21 cellular contexts compared by ENCODE assay signal in the genomic region with DNA sequence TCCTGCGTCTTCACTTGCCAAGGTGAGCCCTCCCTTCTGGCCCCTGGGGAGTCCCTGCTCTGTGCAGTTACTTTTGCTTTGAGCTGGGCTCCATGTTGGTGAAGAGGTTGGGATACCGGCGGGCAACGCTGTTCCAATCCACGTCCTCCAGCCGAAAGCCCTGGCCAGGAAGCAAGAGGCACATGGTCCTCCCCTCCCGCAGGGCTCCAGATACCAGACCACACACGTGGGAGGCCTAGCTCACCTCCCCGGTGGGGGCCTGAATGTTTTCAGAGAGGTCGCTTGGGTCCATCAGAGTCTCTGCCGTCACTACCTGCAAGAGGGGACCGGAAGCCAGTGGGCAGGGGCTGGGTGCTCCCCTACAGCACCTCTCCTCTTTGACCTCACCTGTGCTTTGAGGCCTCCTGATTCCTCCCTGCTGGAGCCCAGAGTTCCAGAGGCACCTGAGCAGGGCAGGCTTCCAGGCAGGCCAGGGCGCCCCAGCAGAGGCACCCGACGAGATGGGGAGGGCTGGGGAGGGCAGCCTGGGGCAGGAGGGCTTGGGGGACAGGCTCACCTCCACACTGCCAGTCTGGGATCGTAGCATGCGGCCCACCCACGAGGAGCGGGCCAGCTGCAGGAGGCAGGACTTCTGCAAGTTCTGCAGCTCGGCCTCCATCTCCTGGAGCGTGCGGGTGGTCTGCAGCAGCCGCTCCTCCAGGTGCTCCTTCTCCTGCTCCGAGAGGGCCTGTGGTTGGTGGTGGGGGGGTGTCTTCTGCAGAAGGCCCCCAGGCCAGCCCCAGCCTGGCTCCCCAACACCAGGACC. TPM values are rescaled to one million over a fixed set of nuclear protein-coding genes. Genes with fewer than 3 reads are reported as not detected.
DNase-seq lines count a peak whose midpoint lies in the region; FAIRE-seq and TF ChIP-seq lines count a peak whose summit lies in the region.
"Had no signal": no experiment of that assay in that cellular context is flagged by ENCODE, and none has a peak within 500 bp of the region (broad histone marks: within the 10 kb centered on the region; RNA-seq: fewer than 3 reads in every experiment).

No MANE protein-coding gene starts in this region.

- H4K91ac ChIP-seq in H1 (replicated peaks; ENCODE audit: insufficient read length, low read length) = no peak overlapping the region

- H2AK5ac ChIP-seq in H1 (ENCODE audit: low read depth, low read length) = peak overlapping the region; percentile 56; the same call in 1 of the 2 replicates

- no peak overlapping the region for H2AFZ ChIP-seq in H1 (ENCODE audit: low read length)

- peaks cover 19% of the 10 kb centered on the region; the same call in 1 of the 2 replicates for H3K23me2 ChIP-seq in H1 (ENCODE audit: low read depth, low read length)

- POLR2A ChIA-PET in HEK293 (lab: Yijun Ruan, JAX) (interaction anchor here (1.4 kb wide), 1 partner anchor 9 kb away, joined by 3 read pairs; no protein-coding TSS in a partner anchor), H1 (lab: Charles Lee; ENCODE audit: partially characterized antibody) (interaction anchor here (0.9 to 2.1 kb wide), 7 partner anchors 9 to 58 kb away, joined by 4 to 13 read pairs (median 5); a partner anchor contains a TSS)

- no peaks in the 10 kb centered on the region for H3K9me3 ChIP-seq in BLaER1
- no peaks in the 10 kb centered on the region for H3K9me3 ChIP-seq in HEK293 (ENCODE audit: control insufficient read depth, insufficient read depth, low read depth, low read length)
- no peaks in the 10 kb centered on the region for H3K9me3 ChIP-seq in H1 (ENCODE audit: insufficient read depth in 2 of 2, low read depth in 1 of 2, low read length in 1 of 2)
- H3K9me3 ChIP-seq: heart right ventricle, left lung, psoas muscle, tibial artery had no signal

- WGBS in H1 (ENCODE audit: extremely low coverage in 1 of 2, insufficient coverage in 1 of 2, insufficient read length in 1 of 2, insufficient replicate concordance in 2 of 2, low coverage in 1 of 2, low lambda C conversion rate in 2 of 2, missing lambda C conversion rate in 1 of 2), 2 experiments = 94% methylated on average over 20 of the region's 24 CpGs; no CpG with 5 or more reads in 1 of the 2 experiments

- no peak overlapping the region for H4K5ac ChIP-seq in H1 (ENCODE audit: insufficient read length, low read depth, low read length)

- no peak overlapping the region for H4K8ac ChIP-seq in H1 (ENCODE audit: extremely low read depth, insufficient read depth, low read length)

- CTCF ChIA-PET in HEK293 (lab: Yijun Ruan, JAX) (interaction anchor here (0.6 to 1.1 kb wide), 2 partner anchors 8 to 36 kb away, joined by 3 read pairs; no protein-coding TSS in a partner anchor), H1 (lab: Charles Lee; ENCODE audit: partially characterized antibody) (interaction anchor here (0.9 to 3.8 kb wide), 5 partner anchors 8 to 168 kb away, joined by 3 to 21 read pairs (median 3); no protein-coding TSS in a partner anchor)

- no peak overlapping the region for H3K14ac ChIP-seq in H1 (ENCODE audit: insufficient read length)

- H3K9ac ChIP-seq in BLaER1 (no peak overlapping the region), H1 (replicated peaks in 1 of 4; ENCODE audit: extremely low read depth in 1 of 4, low read depth in 3 of 4, low read length in 3 of 4) (no peak overlapping the region)
- H3K9ac ChIP-seq: KMS-11 had no signal

- H3K79me1 ChIP-seq in H1 (ENCODE audit: low read depth, low read length) = peaks cover 8% of the 10 kb centered on the region

- no peak overlapping the region for H3K18ac ChIP-seq in H1 (ENCODE audit: extremely low read depth, low read length)

- no peak overlapping the region for H2BK5ac ChIP-seq in H1 (ENCODE audit: low read depth, low read length)

- H3K4me1 ChIP-seq in BLaER1 (peaks cover 65% of the 10 kb centered on the region), HEK293 (ENCODE audit: control insufficient read depth, insufficient read depth, low read length) (no peaks in the 10 kb centered on the region), H1 (replicated peaks in 1 of 4; ENCODE audit: control insufficient read depth in 3 of 4, insufficient read depth in 4 of 4, low read length in 3 of 4) (peaks cover 0 to 37% (median 12%) of the 10 kb centered on the region in 4 experiments; a peak in 6 of 7 replicates)

- TF ChIP-seq POLR2A in H1 (IDR thresholded peaks at IDR 0.05; ENCODE audit: control extremely low read depth in 1 of 2, low read depth in 2 of 2, low read length in 2 of 2) = no peak

- H3K4me3 ChIP-seq in BLaER1 (0 out of 2 replicates have a peak overlapping the region, but pooled peaks have one; percentile 65), HEK293 (ENCODE audit: low read depth, low read length) (no peak overlapping the region), H1 (ENCODE audit: extremely low read depth in 1 of 4, insufficient read depth in 2 of 4, low read depth in 3 of 4, low read length in 4 of 4) (no peak overlapping the region)
- H3K4me3 ChIP-seq: heart right ventricle, left lung, psoas muscle, tibial artery had no signal

- DNase-seq in H1 (ENCODE audit: low read depth in 1 of 2, low spot score in 2 of 2) (no peak), NCI-H526 (lab: John Stamatoyannopoulos, UW) (no peak), HuH-7 (ENCODE audit: low spot score) (no peak)
- DNase-seq in activated CD8-positive, alpha-beta memory T cell treated with anti-CD3 and anti-CD28 coated beads, Interleukin-2, amount 50 U/mL, for 48 hours = no peak
- DNase-seq: activated CD4-positive, alpha-beta T cell treated with anti-CD3 and anti-CD28 coated beads, Interleukin-2, amount 50 U/mL, for 48 hours; activated naive CD4-positive, alpha-beta T cell; DND-41; heart right ventricle; left lung; MV-4-11; NCI-H1694; NCI-H82; OCI-M1; psoas muscle; SIG-M5; T-helper 1 cell; tibial artery had no signal

- no peak for TF ChIP-seq EP300 in H1 (IDR thresholded peaks at IDR 0.05; ENCODE audit: borderline replicate concordance in 1 of 2, low read depth in 2 of 2, low read length in 2 of 2)

- H3K4ac ChIP-seq in H1 (replicated peaks; ENCODE audit: insufficient read length, low read depth, low read length) = no peak overlapping the region

- H2BK15ac ChIP-seq in H1 (ENCODE audit: low read length) = 0 out of 2 replicates have a peak overlapping the region, but pooled peaks have one; percentile 46

- H4K20me1 ChIP-seq in BLaER1 (peaks cover 35% of the 10 kb centered on the region), H1 (replicated peaks in 1 of 2; ENCODE audit: control insufficient read depth in 1 of 2, insufficient read depth in 2 of 2, low read length in 2 of 2) (peaks cover 9 to 13% of the 10 kb centered on the region in 2 experiments)

- H3K79me2 ChIP-seq in H1 (ENCODE audit: control insufficient read depth in 1 of 2, insufficient read depth in 2 of 2, low read length in 2 of 2) = peaks cover 0 to 4% of the 10 kb centered on the region in 2 experiments; a peak in 1 of 4 replicates

- H3K36me3 ChIP-seq in BLaER1 = peaks cover 6% of the 10 kb centered on the region; the same call in 1 of the 2 replicates
- peaks cover 0 to 7% of the 10 kb centered on the region in 2 experiments; a peak in 1 of 3 replicates for H3K36me3 ChIP-seq in HEK293 (ENCODE audit: control insufficient read depth in 2 of 2, insufficient read depth in 1 of 2, low read length in 2 of 2)
- peaks cover 0 to 4% (median 0%) of the 10 kb centered on the region in 4 experiments; a peak in 1 of 8 replicates for H3K36me3 ChIP-seq in H1 (ENCODE audit: control insufficient read depth in 2 of 4, insufficient read depth in 4 of 4, low read length in 3 of 4)
- H3K36me3 ChIP-seq: heart right ventricle, tibial artery had no signal

- H3K27me3 ChIP-seq in BLaER1 (peaks cover 44% of the 10 kb centered on the region), H1 (replicated peaks in 1 of 4; ENCODE audit: control insufficient read depth in 3 of 4, extremely low read depth in 1 of 4, insufficient read depth in 3 of 4, low read length in 3 of 4) (peaks cover 13 to 29% (median 26%) of the 10 kb centered on the region in 4 experiments)

- TF ChIP-seq CTCF in HEK293 (tag by site-specific recombination; IDR thresholded peaks at IDR 0.05) (no peak), H1 (IDR thresholded peaks at IDR 0.05; ENCODE audit: control extremely low read depth in 1 of 3, insufficient read depth in 1 of 3, low read depth in 1 of 3, low read length in 3 of 3) (no peak)

- H3K27ac ChIP-seq in BLaER1 (no peak overlapping the region), HEK293 (ENCODE audit: extremely low read depth, low read depth, low read length) (no peak overlapping the region), H1 (ENCODE audit: low read depth, low read length) (no peak overlapping the region)
- H3K27ac ChIP-seq: heart right ventricle, KMS-11, left lung, psoas muscle, tibial artery had no signal

- peak overlapping the region; percentile 68; the same call in 1 of the 2 replicates for H2BK12ac ChIP-seq in H1 (ENCODE audit: low read depth, low read length)

- no peak overlapping the region for H3K23ac ChIP-seq in H1 (ENCODE audit: insufficient read length)

- no peak overlapping the region for H2BK20ac ChIP-seq in H1 (ENCODE audit: low read length)

- TF ChIP-seq RAD21 in H1 (IDR thresholded peaks at IDR 0.05 in 1 of 2, conservative IDR thresholded peaks at IDR 0.05 in 1 of 2; ENCODE audit: low read depth in 2 of 2, low read length in 2 of 2) = no peak

- no peak for FAIRE-seq in H1 (lab: Jason Lieb, UNC)
- FAIRE-seq: endothelial cell of umbilical vein had no signal

- H3K4me2 ChIP-seq in BLaER1 = no peak overlapping the region
- H3K4me2 ChIP-seq in H1 (ENCODE audit: insufficient read depth in 1 of 2, low read depth in 2 of 2, low read length in 2 of 2) = peak overlapping the region; percentile 66 to 95; a peak in 2 of 4 replicates
- H3K4me2 ChIP-seq: KMS-11 had no signal

- no peak overlapping the region for H3K56ac ChIP-seq in H1 (replicated peaks; ENCODE audit: insufficient read length, low read depth, low read length)

- H2BK120ac ChIP-seq in H1 (replicated peaks; ENCODE audit: low read depth, low read length) = no peak overlapping the region

RNA-seq across cellular contexts. Expression of a gene that starts 3.0 kb away (rescaled TPM):
- 2.6 and 3.1 TPM in 2 replicates for total RNA-seq in H1 (2021; fragmentation: NEBNext Ultra II Directional; extraction: Animal tissue kit (Norgen Biotek cat#: 25700))
- 1.6 and 3.6 TPM in 2 replicates for polyA plus RNA-seq in H1 (2011; rRNA removed)
- 1.8 TPM for polyA plus RNA-seq in H1 (2011; cell fraction: cytosol; rRNA removed)
- 18.4 TPM for polyA plus RNA-seq in H1 (2011; cell fraction: nucleus; rRNA removed)
- polyA plus RNA-seq in H1 (2012, experiment 1 of 2) = 1.6 to 3.8 TPM (median 2.2 TPM) in 4 replicates
- 1.0 TPM for polyA plus RNA-seq in H1 (2012, experiment 2 of 2)
- polyA plus RNA-seq in H1 (2013, experiment 1 of 2) = 1.7 TPM
- polyA plus RNA-seq in H1 (2013, experiment 2 of 2) = 1.7 TPM
- 0.29 and 0.38 TPM in 2 replicates for polyA minus RNA-seq in H1 (2011; rRNA and poly(A)+ RNA removed)
- polyA minus RNA-seq in H1 (2011; cell fraction: cytosol; rRNA and poly(A)+ RNA removed) = 1.0 TPM
- polyA minus RNA-seq in H1 (2011; cell fraction: nucleus; rRNA and poly(A)+ RNA removed) = 3.9 TPM

RNA-seq across cellular contexts. Expression of a gene that starts 3.2 kb away (rescaled TPM):
- 20.6 and 22.3 TPM in 2 replicates for total RNA-seq in H1 (2021; fragmentation: NEBNext Ultra II Directional; extraction: Animal tissue kit (Norgen Biotek cat#: 25700))
- 43.9 and 60.6 TPM in 2 replicates for polyA plus RNA-seq in H1 (2011; rRNA removed)
- 52.5 TPM for polyA plus RNA-seq in H1 (2011; cell fraction: cytosol; rRNA removed)
- polyA plus RNA-seq in H1 (2011; cell fraction: nucleus; rRNA removed) = 130 TPM
- polyA plus RNA-seq in H1 (2012, experiment 1 of 2) = 13.9 to 27.0 TPM (median 25.1 TPM) in 4 replicates
- 16.0 TPM for polyA plus RNA-seq in H1 (2012, experiment 2 of 2)
- 16.2 TPM for polyA plus RNA-seq in H1 (2013, experiment 1 of 2)
- polyA plus RNA-seq in H1 (2013, experiment 2 of 2) = 15.3 TPM
- polyA minus RNA-seq in H1 (2011; rRNA and poly(A)+ RNA removed) = 4.3 and 7.4 TPM in 2 replicates
- 14.5 TPM for polyA minus RNA-seq in H1 (2011; cell fraction: cytosol; rRNA and poly(A)+ RNA removed)
- polyA minus RNA-seq in H1 (2011; cell fraction: nucleus; rRNA and poly(A)+ RNA removed) = 19.7 TPM

RNA-seq across cellular contexts. Expression of a gene that starts 18.7 kb away (rescaled TPM):
- 37.3 and 39.8 TPM in 2 replicates for total RNA-seq in H1 (2021; fragmentation: NEBNext Ultra II Directional; extraction: Animal tissue kit (Norgen Biotek cat#: 25700))
- polyA plus RNA-seq in H1 (2011; rRNA removed) = 13.4 and 21.8 TPM in 2 replicates
- 17.3 TPM for polyA plus RNA-seq in H1 (2011; cell fraction: cytosol; rRNA removed)
- polyA plus RNA-seq in H1 (2011; cell fraction: nucleus; rRNA removed) = 39.7 TPM
- 17.5 to 25.1 TPM (median 24.0 TPM) in 4 replicates for polyA plus RNA-seq in H1 (2012, experiment 1 of 2)
- polyA plus RNA-seq in H1 (2012, experiment 2 of 2) = 14.8 TPM
- polyA plus RNA-seq in H1 (2013, experiment 1 of 2) = 18.2 TPM
- polyA plus RNA-seq in H1 (2013, experiment 2 of 2) = 17.0 TPM
- 11.6 and 15.0 TPM in 2 replicates for polyA minus RNA-seq in H1 (2011; rRNA and poly(A)+ RNA removed)
- 19.2 TPM for polyA minus RNA-seq in H1 (2011; cell fraction: cytosol; rRNA and poly(A)+ RNA removed)
- polyA minus RNA-seq in H1 (2011; cell fraction: nucleus; rRNA and poly(A)+ RNA removed) = 29.8 TPM

RNA-seq across cellular contexts. Expression of a gene that starts 20.2 kb away (rescaled TPM):
- 1.9 and 2.1 TPM in 2 replicates for total RNA-seq in H1 (2021; fragmentation: NEBNext Ultra II Directional; extraction: Animal tissue kit (Norgen Biotek cat#: 25700))
- 0.94 and 1.6 TPM in 2 replicates for polyA plus RNA-seq in H1 (2011; rRNA removed)
- polyA plus RNA-seq in H1 (2011; cell fraction: cytosol; rRNA removed) = 1.9 TPM
- 8.4 TPM for polyA plus RNA-seq in H1 (2011; cell fraction: nucleus; rRNA removed)
- 1.2 to 1.8 TPM (median 1.6 TPM) in 4 replicates for polyA plus RNA-seq in H1 (2012, experiment 1 of 2)
- polyA plus RNA-seq in H1 (2012, experiment 2 of 2) = 0.70 TPM
- polyA plus RNA-seq in H1 (2013, experiment 1 of 2) = 0.71 TPM
- polyA plus RNA-seq in H1 (2013, experiment 2 of 2) = 0.75 TPM
- 0.68 and 0.88 TPM in 2 replicates for polyA minus RNA-seq in H1 (2011; rRNA and poly(A)+ RNA removed)
- 0.88 TPM for polyA minus RNA-seq in H1 (2011; cell fraction: cytosol; rRNA and poly(A)+ RNA removed)
- 2.4 TPM for polyA minus RNA-seq in H1 (2011; cell fraction: nucleus; rRNA and poly(A)+ RNA removed)

RNA-seq across cellular contexts. Expression of a gene that starts 22.2 kb away (rescaled TPM):
- 54.7 and 60.9 TPM in 2 replicates for total RNA-seq in H1 (2021; fragmentation: NEBNext Ultra II Directional; extraction: Animal tissue kit (Norgen Biotek cat#: 25700))
- polyA plus RNA-seq in H1 (2011; rRNA removed) = 44.3 and 63.4 TPM in 2 replicates
- 47.4 TPM for polyA plus RNA-seq in H1 (2011; cell fraction: cytosol; rRNA removed)
- 117 TPM for polyA plus RNA-seq in H1 (2011; cell fraction: nucleus; rRNA removed)
- polyA plus RNA-seq in H1 (2012, experiment 1 of 2) = 63.6 to 78.2 TPM (median 69.2 TPM) in 4 replicates
- polyA plus RNA-seq in H1 (2012, experiment 2 of 2) = 56.3 TPM
- polyA plus RNA-seq in H1 (2013, experiment 1 of 2) = 25.7 TPM
- polyA plus RNA-seq in H1 (2013, experiment 2 of 2) = 26.0 TPM
- 28.2 and 33.1 TPM in 2 replicates for polyA minus RNA-seq in H1 (2011; rRNA and poly(A)+ RNA removed)
- 22.0 TPM for polyA minus RNA-seq in H1 (2011; cell fraction: cytosol; rRNA and poly(A)+ RNA removed)
- polyA minus RNA-seq in H1 (2011; cell fraction: nucleus; rRNA and poly(A)+ RNA removed) = 21.5 TPM
